Comparison of ENCODE assay signal across 13 cellular contexts in genomic region chr1:21992186-21992585, GRCh38. TPM values are rescaled to one million over a fixed set of nuclear protein-coding genes. Genes with fewer than 3 reads are reported as not detected.
DNase-seq lines count a peak whose midpoint lies in the region; ATAC-seq, FAIRE-seq and TF ChIP-seq lines count a peak whose summit lies in the region.
"Not testable (repeated sequence)": the region's sequence is repeated elsewhere in the genome, so short reads cannot be mapped to it uniquely, and the experiment has no call there.
"Had no signal": no experiment of that assay in that cellular context is flagged by ENCODE, and none has a peak within 500 bp of the region (broad histone marks: within the 10 kb centered on the region; RNA-seq: fewer than 3 reads in every experiment).

No MANE protein-coding gene starts in this region.

- not testable (repeated sequence) for TF ChIP-seq RAD21 in HepG2 (CRISPR knock-in tag; IDR thresholded peaks at IDR 0.05)

- H3K9ac ChIP-seq in HepG2 (ENCODE audit: insufficient read depth, low read depth, low read length): not testable (repeated sequence)

- H3K27ac Mint-ChIP-seq in chondrocyte (ENCODE audit: unreplicated experiment): not testable (repeated sequence)

- not testable (repeated sequence) for H2AFZ ChIP-seq in HepG2 (ENCODE audit: low read length)

- not testable (repeated sequence) for H4K20me1 ChIP-seq in HepG2 (ENCODE audit: insufficient read depth, low read length)

- not testable (repeated sequence) for H3K4me2 ChIP-seq in HepG2 (ENCODE audit: low read depth, low read length)

- not testable (repeated sequence) for H3K36me3 Mint-ChIP-seq in chondrocyte (ENCODE audit: low read depth)

- CTCF ChIA-PET in HepG2 (lab: Yijun Ruan, JAX; ENCODE audit: low intra/inter-chr PET ratio, low total read pairs): not testable (repeated sequence)

- peak overlapping the region in 3 of 4 donors; percentile 22 to 60 (median 48) for H3K27ac ChIP-seq in body of pancreas
- not testable (repeated sequence) for H3K27ac ChIP-seq in HepG2 (ENCODE audit: extremely low read length, insufficient read depth, low read length); pancreas

- intact Hi-C loops in body of pancreas (cut with DNase I); HepG2 (cut with micrococcal nuclease; ENCODE audit: unreplicated experiment); pancreas (cut with DNase I): not testable (repeated sequence)

- ATAC-seq in body of pancreas, HepG2: not testable (repeated sequence)
- ATAC-seq in pancreas: peak in 1 of 4 donors; percentile 1

- H3K9me3 Mint-ChIP-seq in chondrocyte (ENCODE audit: low read depth): not testable (repeated sequence)

- BruUV-seq in HepG2 (replicated peaks; lab: Mats Ljungman, UMichigan): not testable (repeated sequence)

- POLR2A ChIA-PET in HepG2 (lab: Yijun Ruan, JAX): not testable (repeated sequence)

- not testable (repeated sequence) for H3K4me3 ChIP-seq in body of pancreas; HepG2 (replicated peaks in 1 of 3; ENCODE audit: insufficient read depth in 1 of 3, low read depth in 2 of 3, low read length in 3 of 3); pancreas

- in situ Hi-C loops in HepG2 (cut with HindIII; ENCODE audit: extremely low pct_ligation_motif_present, low pct_unique_long_range_greater_than_20kb): not testable (repeated sequence)

- not testable (repeated sequence) for H3K79me2 ChIP-seq in HepG2 (ENCODE audit: insufficient read depth, low read length)

- DNase-seq in body of pancreas (peak; percentile 43 to 56 (median 54)), chondrocyte (ENCODE audit: low spot score) (peak; percentile 19), pancreas (peak in 4 of 6 donors; percentile 21 to 56 (median 36))
- DNase-seq in HepG2 (ENCODE audit: low spot score): not testable (repeated sequence)

- H3K4me1 Mint-ChIP-seq in chondrocyte (ENCODE audit: low read depth): not testable (repeated sequence)

- H3K27me3 ChIP-seq in body of pancreas; HepG2 (ENCODE audit: control insufficient read depth in 1 of 2, insufficient read depth in 2 of 2, low read length in 2 of 2); pancreas: not testable (repeated sequence)

- not testable (repeated sequence) for H3K4me3 Mint-ChIP-seq in chondrocyte (ENCODE audit: unreplicated experiment)

- H3K27me3 Mint-ChIP-seq in chondrocyte (ENCODE audit: low read depth): not testable (repeated sequence)

- H3K4me1 ChIP-seq in body of pancreas: peaks cover 31% of the 10 kb centered on the region
- H3K4me1 ChIP-seq in HepG2 (ENCODE audit: insufficient read depth, low read length): peaks cover 33% of the 10 kb centered on the region
- not testable (repeated sequence) for H3K4me1 ChIP-seq in pancreas

- not testable (repeated sequence) for H3K36me3 ChIP-seq in body of pancreas (replicated peaks in 1 of 2; ENCODE audit: insufficient read depth in 1 of 2, low read depth in 2 of 2); HepG2 (replicated peaks in 1 of 2; ENCODE audit: control insufficient read depth in 1 of 2, insufficient read depth in 2 of 2, low read length in 2 of 2); pancreas

- WGBS in body of pancreas, 2 donors: 34 to 53% methylated on average over 3 of the region's 3 CpGs
- 55% methylated on average over 2 of the region's 3 CpGs for WGBS in HepG2 (ENCODE audit: low lambda C conversion rate)
- 59 to 65% methylated on average over 3 of the region's 3 CpGs for WGBS in pancreas, 2 donors

- not testable (repeated sequence) for TF ChIP-seq CTCF in body of pancreas (IDR thresholded peaks at IDR 0.05); chondrocyte (IDR thresholded peaks at IDR 0.05); HepG2 (CRISPR knock-in tag; IDR thresholded peaks at IDR 0.05); pancreas (IDR thresholded peaks at IDR 0.05)

- not testable (repeated sequence) for TF ChIP-seq EP300 in HepG2 (IDR thresholded peaks at IDR 0.05; ENCODE audit: low read depth in 2 of 2, low read length in 2 of 2); HepG2 (CRISPR knock-in tag; IDR thresholded peaks at IDR 0.05; ENCODE audit: borderline replicate concordance)

- FAIRE-seq in HepG2 (lab: Jason Lieb, UNC); pancreas (lab: Jason Lieb, UNC): not testable (repeated sequence)

- H3K9me3 ChIP-seq in body of pancreas; HepG2 (ENCODE audit: low read length); pancreas: not testable (repeated sequence)

- TF ChIP-seq POLR2A in body of pancreas (IDR thresholded peaks at IDR 0.05): peak; percentile 20 to 64 (median 50)
- not testable (repeated sequence) for TF ChIP-seq POLR2A in HepG2 (IDR thresholded peaks at IDR 0.05; ENCODE audit: insufficient read depth in 1 of 2, low read depth in 2 of 2, low read length in 2 of 2)

RNA-seq across cellular contexts. Expression of gene CELA3A, which starts 9.3 kb away (rescaled TPM):
- over 10,000 TPM; 37,316 to 51,622 TPM for total RNA-seq in body of pancreas
- total RNA-seq in chondrocyte: not detected in 3 replicates
- not detected in 2 replicates for total RNA-seq in HepG2 (2016; rRNA removed; fragmentation: Illumina TruSeq; extraction: Trizol)
- total RNA-seq in HepG2 (2016; cell fraction: cytosol; rRNA removed; fragmentation: Illumina TruSeq; extraction: Trizol; ENCODE audit: low read depth): not detected in 2 replicates
- total RNA-seq in HepG2 (2016; cell fraction: insoluble cytoplasmic fraction; rRNA removed; fragmentation: Illumina TruSeq; extraction: Trizol): not detected in 2 replicates
- not detected in 2 replicates for total RNA-seq in HepG2 (2016; cell fraction: membrane; rRNA removed; fragmentation: Illumina TruSeq; extraction: Trizol)
- not detected in 2 replicates for total RNA-seq in HepG2 (2016; cell fraction: nucleus; rRNA removed; fragmentation: Illumina TruSeq; extraction: Trizol)
- polyA plus RNA-seq in HepG2 (2011; rRNA removed): 0.09 and 0.73 TPM in 2 replicates
- 0.19 and 0.23 TPM in 2 replicates for polyA plus RNA-seq in HepG2 (2011; cell fraction: cytosol; rRNA removed)
- polyA plus RNA-seq in HepG2 (2011; cell fraction: nucleus; rRNA removed): 0.27 and 0.33 TPM in 2 replicates
- not detected in 2 replicates for polyA plus RNA-seq in HepG2 (2012)
- polyA plus RNA-seq in HepG2 (2016; cell fraction: cytosol; fragmentation: Illumina TruSeq; extraction: Trizol; ENCODE audit: low read depth): not detected in 2 replicates
- not detected in 2 replicates for polyA plus RNA-seq in HepG2 (2016; cell fraction: insoluble cytoplasmic fraction; fragmentation: Illumina TruSeq; extraction: Trizol; ENCODE audit: low read depth)
- polyA plus RNA-seq in HepG2 (2016; cell fraction: membrane; fragmentation: Illumina TruSeq; extraction: Trizol; ENCODE audit: low read depth): not detected in 2 replicates
- not detected in 2 replicates for polyA plus RNA-seq in HepG2 (2016; cell fraction: nucleus; fragmentation: Illumina TruSeq; extraction: Trizol; ENCODE audit: insufficient read depth, low read depth)
- not detected in 2 replicates for polyA minus RNA-seq in HepG2 (2011; rRNA and poly(A)+ RNA removed; ENCODE audit: low replicate concordance)
- polyA minus RNA-seq in HepG2 (2011; cell fraction: cytosol; rRNA and poly(A)+ RNA removed): not detected in 2 replicates
- polyA minus RNA-seq in HepG2 (2011; cell fraction: nucleus; rRNA and poly(A)+ RNA removed): not detected in 2 replicates
- over 10,000 TPM; 17,183 to 55,024 (median 35,269) TPM for total RNA-seq in pancreas
- over 10,000 TPM; 21,682 to 31,636 TPM for polyA plus RNA-seq in pancreas
- total RNA-seq: A673; CD4-positive, alpha-beta memory T cell; CD4-positive, CD25-positive, alpha-beta regulatory T cell; CD8-positive, alpha-beta memory T cell; Daoy; G401 had no signal
- polyA plus RNA-seq: AG04450; CD14-positive monocyte; CD4-positive, alpha-beta memory T cell; CD4-positive, CD25-positive, alpha-beta regulatory T cell; CD8-positive, alpha-beta memory T cell; GM12878 had no signal

RNA-seq across cellular contexts. Expression of gene CELA3B, which starts 15.4 kb away (rescaled TPM):
- total RNA-seq in body of pancreas: over 10,000 TPM; 12,815 to 27,120 TPM
- not detected in 3 replicates for total RNA-seq in chondrocyte
- total RNA-seq in HepG2 (2016; rRNA removed; fragmentation: Illumina TruSeq; extraction: Trizol): not detected in 2 replicates
- not detected in 2 replicates for total RNA-seq in HepG2 (2016; cell fraction: cytosol; rRNA removed; fragmentation: Illumina TruSeq; extraction: Trizol; ENCODE audit: low read depth)
- not detected in 2 replicates for total RNA-seq in HepG2 (2016; cell fraction: insoluble cytoplasmic fraction; rRNA removed; fragmentation: Illumina TruSeq; extraction: Trizol)
- not detected in 2 replicates for total RNA-seq in HepG2 (2016; cell fraction: membrane; rRNA removed; fragmentation: Illumina TruSeq; extraction: Trizol)
- not detected in 2 replicates for total RNA-seq in HepG2 (2016; cell fraction: nucleus; rRNA removed; fragmentation: Illumina TruSeq; extraction: Trizol)
- polyA plus RNA-seq in HepG2 (2011; rRNA removed): 0.34 TPM in 1 of 2 replicates, not detected in the other
- 0.06 TPM in 1 of 2 replicates, not detected in the other for polyA plus RNA-seq in HepG2 (2011; cell fraction: cytosol; rRNA removed)
- 0.21 TPM in 1 of 2 replicates, not detected in the other for polyA plus RNA-seq in HepG2 (2011; cell fraction: nucleus; rRNA removed)
- polyA plus RNA-seq in HepG2 (2012): 0.24 TPM in 1 of 2 replicates, not detected in the other
- not detected in 2 replicates for polyA plus RNA-seq in HepG2 (2016; cell fraction: cytosol; fragmentation: Illumina TruSeq; extraction: Trizol; ENCODE audit: low read depth)
- polyA plus RNA-seq in HepG2 (2016; cell fraction: insoluble cytoplasmic fraction; fragmentation: Illumina TruSeq; extraction: Trizol; ENCODE audit: low read depth): not detected in 2 replicates
- not detected in 2 replicates for polyA plus RNA-seq in HepG2 (2016; cell fraction: membrane; fragmentation: Illumina TruSeq; extraction: Trizol; ENCODE audit: low read depth)
- not detected in 2 replicates for polyA plus RNA-seq in HepG2 (2016; cell fraction: nucleus; fragmentation: Illumina TruSeq; extraction: Trizol; ENCODE audit: insufficient read depth, low read depth)
- polyA minus RNA-seq in HepG2 (2011; rRNA and poly(A)+ RNA removed; ENCODE audit: low replicate concordance): 0.20 TPM in 1 of 2 replicates, not detected in the other
- not detected in 2 replicates for polyA minus RNA-seq in HepG2 (2011; cell fraction: cytosol; rRNA and poly(A)+ RNA removed)
- polyA minus RNA-seq in HepG2 (2011; cell fraction: nucleus; rRNA and poly(A)+ RNA removed): 0.52 and 1.2 TPM in 2 replicates
- total RNA-seq in pancreas: over 10,000 TPM in 4 of 6 donors, 1,000 to 10,000 TPM in 2; 2,923 to 21,242 (median 14,470) TPM
- over 10,000 TPM in 1 of 2 donors, 1,000 to 10,000 TPM in 1; 6,851 to 15,141 TPM for polyA plus RNA-seq in pancreas
- total RNA-seq: A673; CD4-positive, alpha-beta memory T cell; CD4-positive, CD25-positive, alpha-beta regulatory T cell; CD8-positive, alpha-beta memory T cell; Daoy; G401 had no signal
- polyA plus RNA-seq: AG04450; CD14-positive monocyte; CD4-positive, alpha-beta memory T cell; CD4-positive, CD25-positive, alpha-beta regulatory T cell; CD8-positive, alpha-beta memory T cell; GM12878 had no signal

RNA-seq across cellular contexts. Expression of gene HSPG2, which starts 55.1 kb away (rescaled TPM):
- 100 to 1,000 TPM in 1 of 2 donors, 10 to 100 TPM in 1; 87.7 to 179 TPM for total RNA-seq in body of pancreas
- total RNA-seq in chondrocyte: 348 to 488 TPM (median 481 TPM) in 3 replicates
- 5.6 and 9.1 TPM in 2 replicates for total RNA-seq in HepG2 (2016; rRNA removed; fragmentation: Illumina TruSeq; extraction: Trizol)
- total RNA-seq in HepG2 (2016; cell fraction: cytosol; rRNA removed; fragmentation: Illumina TruSeq; extraction: Trizol; ENCODE audit: low read depth): 4.1 and 4.6 TPM in 2 replicates
- total RNA-seq in HepG2 (2016; cell fraction: insoluble cytoplasmic fraction; rRNA removed; fragmentation: Illumina TruSeq; extraction: Trizol): 4.7 and 8.9 TPM in 2 replicates
- total RNA-seq in HepG2 (2016; cell fraction: membrane; rRNA removed; fragmentation: Illumina TruSeq; extraction: Trizol): 5.4 and 5.7 TPM in 2 replicates
- total RNA-seq in HepG2 (2016; cell fraction: nucleus; rRNA removed; fragmentation: Illumina TruSeq; extraction: Trizol): 28.3 and 31.6 TPM in 2 replicates
- polyA plus RNA-seq in HepG2 (2011; rRNA removed): 10.3 and 13.1 TPM in 2 replicates
- polyA plus RNA-seq in HepG2 (2011; cell fraction: cytosol; rRNA removed): 3.8 and 6.6 TPM in 2 replicates
- 128 and 235 TPM in 2 replicates for polyA plus RNA-seq in HepG2 (2011; cell fraction: nucleus; rRNA removed)
- polyA plus RNA-seq in HepG2 (2012): 17.9 and 25.0 TPM in 2 replicates
- polyA plus RNA-seq in HepG2 (2016; cell fraction: cytosol; fragmentation: Illumina TruSeq; extraction: Trizol; ENCODE audit: low read depth): 1.9 TPM in 2 replicates
- 7.0 and 9.8 TPM in 2 replicates for polyA plus RNA-seq in HepG2 (2016; cell fraction: insoluble cytoplasmic fraction; fragmentation: Illumina TruSeq; extraction: Trizol; ENCODE audit: low read depth)
- polyA plus RNA-seq in HepG2 (2016; cell fraction: membrane; fragmentation: Illumina TruSeq; extraction: Trizol; ENCODE audit: low read depth): 2.8 TPM in 2 replicates
- polyA plus RNA-seq in HepG2 (2016; cell fraction: nucleus; fragmentation: Illumina TruSeq; extraction: Trizol; ENCODE audit: insufficient read depth, low read depth): 78.2 and 78.5 TPM in 2 replicates
- 24.8 and 26.5 TPM in 2 replicates for polyA minus RNA-seq in HepG2 (2011; rRNA and poly(A)+ RNA removed; ENCODE audit: low replicate concordance)
- polyA minus RNA-seq in HepG2 (2011; cell fraction: cytosol; rRNA and poly(A)+ RNA removed): 17.5 and 18.6 TPM in 2 replicates
- 39.8 and 42.6 TPM in 2 replicates for polyA minus RNA-seq in HepG2 (2011; cell fraction: nucleus; rRNA and poly(A)+ RNA removed)
- 100 to 1,000 TPM in 2 of 6 donors, 10 to 100 TPM in 4; 50.4 to 164 (median 63.9) TPM for total RNA-seq in pancreas
- 100 to 1,000 TPM in 1 of 2 donors, 10 to 100 TPM in 1; 53.9 to 123 TPM for polyA plus RNA-seq in pancreas
- polyA plus RNA-seq: CD14-positive monocyte; CD4-positive, alpha-beta memory T cell; CD8-positive, alpha-beta memory T cell had no signal

Comparison
In these comparisons a context has a peak if more than half of its experiments do, and no peak if none do; other contexts are left out.
1. RNA of gene CELA3A, which starts 9.3 kb away (total RNA-seq): 37,316 to 51,622 TPM in body of pancreas and 17,183 to 55,024 TPM in pancreas; not detected in chondrocyte and not detected in HepG2; every median in the first group is over 1,000 times any median in the second.
2. RNA of gene CELA3B, which starts 15.4 kb away (total RNA-seq): 12,815 to 27,120 TPM in body of pancreas and 2,923 to 21,242 TPM in pancreas; not detected in HepG2 and not detected in chondrocyte; every median in the first group is over 1,000 times any median in the second.